In genomic region chr2:168635065-168635577, GRCh38 we compare ENCODE assay signal across 11 cellular contexts.
DNase-seq lines count a peak whose midpoint lies in the region; ATAC-seq and TF ChIP-seq lines count a peak whose summit lies in the region.
"Had no signal": no experiment of that assay in that cellular context is flagged by ENCODE, and none has a peak within 500 bp of the region (broad histone marks: within the 10 kb centered on the region; RNA-seq: fewer than 3 reads in every experiment).

No MANE protein-coding gene starts in this region.

- H3K36me3 Mint-ChIP-seq in CD14-positive monocyte: peaks cover 0 to 4% of the 10 kb centered on the region in 2 donors
- H3K36me3 Mint-ChIP-seq in nephron (ENCODE audit: low read depth): no peaks in the 10 kb centered on the region
- H3K36me3 Mint-ChIP-seq in CD8-positive, alpha-beta memory T cell: no peaks in the 10 kb centered on the region

- no peaks in the 10 kb centered on the region for H4K20me1 ChIP-seq in osteoblast (ENCODE audit: insufficient read depth, low read length)

- no peaks in the 10 kb centered on the region for H3K79me2 ChIP-seq in osteoblast (ENCODE audit: insufficient read depth, low read length)

- no peaks in the 10 kb centered on the region for H3K4me1 ChIP-seq in CD8-positive, alpha-beta memory T cell (ENCODE audit: insufficient read depth, low read length)
- H3K4me1 ChIP-seq in osteoblast (ENCODE audit: insufficient read depth, low read length): no peaks in the 10 kb centered on the region

- peaks cover 29% of the 10 kb centered on the region for H3K4me1 Mint-ChIP-seq in CD14-positive monocyte
- peaks cover 41% of the 10 kb centered on the region for H3K4me1 Mint-ChIP-seq in nephron
- peaks cover 0 to 1% (median 0%) of the 10 kb centered on the region in 3 donors for H3K4me1 Mint-ChIP-seq in CD8-positive, alpha-beta memory T cell

- no peak overlapping the region for H3K4me3 ChIP-seq in fibroblast of the aortic adventitia (ENCODE audit: low read depth, low read length)
- H3K4me3 ChIP-seq in CD8-positive, alpha-beta memory T cell (ENCODE audit: low read length): no peak overlapping the region
- H3K4me3 ChIP-seq in osteoblast (ENCODE audit: insufficient read depth, low read length): no peak overlapping the region

- H3K27ac Mint-ChIP-seq in CD14-positive monocyte: peak overlapping the region in 5 of 7 donors; percentile 12 to 73 (median 24)
- peak overlapping the region; percentile 72 to 81 (median 74) for H3K27ac Mint-ChIP-seq in nephron
- H3K27ac Mint-ChIP-seq in CD8-positive, alpha-beta memory T cell: peak overlapping the region in 1 of 8 donors; percentile 47
- H3K27ac Mint-ChIP-seq: stimulated activated naive CD8-positive, alpha-beta T cell treated with anti-CD3 and anti-CD28 coated beads, Interleukin-15, Interleukin-2, amounts not matched to agents 100 ng/mL and 50 ng/mL, for 24 hours had no signal

- no peaks in the 10 kb centered on the region for H3K36me3 ChIP-seq in CD8-positive, alpha-beta memory T cell (ENCODE audit: insufficient read depth, low read length)
- no peaks in the 10 kb centered on the region for H3K36me3 ChIP-seq in osteoblast (ENCODE audit: insufficient read depth, low read length)

- H3K4me2 ChIP-seq in osteoblast (ENCODE audit: insufficient read depth, low read length): no peak overlapping the region

- intact Hi-C loops in CD14-positive monocyte (cut with micrococcal nuclease): no loop called here

- CTCF ChIA-PET in CD8-positive, alpha-beta memory T cell (lab: Charles Lee): no interaction called here

- H3K27me3 Mint-ChIP-seq in CD14-positive monocyte (ENCODE audit: low read depth in 3 of 3) (no peaks in the 10 kb centered on the region), nephron (ENCODE audit: low read depth) (no peaks in the 10 kb centered on the region)
- H3K27me3 Mint-ChIP-seq in CD8-positive, alpha-beta memory T cell: no peaks in the 10 kb centered on the region
- H3K27me3 Mint-ChIP-seq: stimulated activated naive CD8-positive, alpha-beta T cell treated with anti-CD3 and anti-CD28 coated beads, Interleukin-15, Interleukin-2, amounts not matched to agents 100 ng/mL and 50 ng/mL, for 24 hours had no signal

- no peaks in the 10 kb centered on the region for H3K9me3 Mint-ChIP-seq in CD14-positive monocyte
- no peaks in the 10 kb centered on the region for H3K9me3 Mint-ChIP-seq in nephron
- no peaks in the 10 kb centered on the region for H3K9me3 Mint-ChIP-seq in CD8-positive, alpha-beta memory T cell
- H3K9me3 Mint-ChIP-seq: stimulated activated naive CD8-positive, alpha-beta T cell treated with anti-CD3 and anti-CD28 coated beads, Interleukin-15, Interleukin-2, amounts not matched to agents 100 ng/mL and 50 ng/mL, for 24 hours had no signal

- no peak overlapping the region for H3K27ac ChIP-seq in CD8-positive, alpha-beta memory T cell (ENCODE audit: low read depth, low read length)
- no peak overlapping the region for H3K27ac ChIP-seq in osteoblast (ENCODE audit: low read depth, low read length)
- H3K27ac ChIP-seq: HL-60 had no signal

- POLR2A ChIA-PET in CD8-positive, alpha-beta memory T cell (lab: Charles Lee): no interaction called here

- H2AFZ ChIP-seq in osteoblast (ENCODE audit: low read length): no peak overlapping the region

- H3K4me3 Mint-ChIP-seq in CD14-positive monocyte: peak overlapping the region; percentile 42 to 51
- H3K4me3 Mint-ChIP-seq in nephron: no peak overlapping the region
- H3K4me3 Mint-ChIP-seq in CD8-positive, alpha-beta memory T cell: no peak overlapping the region
- H3K4me3 Mint-ChIP-seq: stimulated activated naive CD8-positive, alpha-beta T cell treated with anti-CD3 and anti-CD28 coated beads, Interleukin-15, Interleukin-2, amounts not matched to agents 100 ng/mL and 50 ng/mL, for 24 hours had no signal

- TF ChIP-seq CTCF in CD14-positive monocyte (IDR thresholded peaks at IDR 0.05): no peak
- TF ChIP-seq CTCF in fibroblast of the aortic adventitia (IDR thresholded peaks at IDR 0.05; ENCODE audit: insufficient read depth, low read length): no peak
- TF ChIP-seq CTCF in nephron (IDR thresholded peaks at IDR 0.05; ENCODE audit: unreplicated experiment in 3 of 3): no peak
- no peak for TF ChIP-seq CTCF in osteoblast (IDR thresholded peaks at IDR 0.05; ENCODE audit: extremely low read depth, low read depth, low read length)

- ATAC-seq in GM18520 (IDR thresholded peaks at IDR 0.05; ENCODE audit: unreplicated experiment): no peak

- no peaks in the 10 kb centered on the region for H3K9me3 ChIP-seq in CD8-positive, alpha-beta memory T cell (ENCODE audit: low read length)
- H3K9me3 ChIP-seq in osteoblast (ENCODE audit: low read depth, low read length): no peaks in the 10 kb centered on the region

- H3K27me3 ChIP-seq in CD8-positive, alpha-beta memory T cell (ENCODE audit: insufficient read depth, low read length, poor library complexity, severe bottlenecking): no peaks in the 10 kb centered on the region
- no peaks in the 10 kb centered on the region for H3K27me3 ChIP-seq in osteoblast (ENCODE audit: insufficient read depth, low read length)

- DNase-seq in CD14-positive monocyte (ENCODE audit: low spot score) (no peak), NCI-H524 (lab: John Stamatoyannopoulos, UW) (peak; percentile 66 to 89), fibroblast of the aortic adventitia (ENCODE audit: low read depth) (peak; percentile 34), HK-2 (ENCODE audit: unreplicated experiment) (no peak), osteoblast (ENCODE audit: insufficient read length, low spot score, missing footprints) (no peak)
- no peak for DNase-seq in CD8-positive, alpha-beta memory T cell
- DNase-seq: activated CD4-positive, alpha-beta T cell treated with anti-CD3 and anti-CD28 coated beads, Interleukin-2, amount 50 U/mL, for 4 hours had no signal

Comparison
In these comparisons a context has a peak if more than half of its experiments do, and no peak if none do; other contexts are left out.
1. DNase-seq: peak in NCI-H524 (2 of 2) and fibroblast of the aortic adventitia (single experiment); none in CD14-positive monocyte (single experiment), HK-2 (single experiment), CD8-positive, alpha-beta memory T cell (0 of 5) and osteoblast (single experiment).
2. H3K4me3 Mint-ChIP-seq: peak in CD14-positive monocyte (2 of 2); none in nephron (0 of 3) and CD8-positive, alpha-beta memory T cell (0 of 7).